8 cellular contexts compared by ENCODE assay signal in genomic region chr17:4939554-4939803, GRCh38. TPM values are rescaled to one million over a fixed set of nuclear protein-coding genes. Genes with fewer than 3 reads are reported as not detected.
A peak's percentile ranks its signal among the peaks of the same experiment; 100 is the strongest.
DNase-seq lines count a peak whose midpoint lies in the region; ATAC-seq and TF ChIP-seq lines count a peak whose summit lies in the region.

No MANE protein-coding gene starts in this region.

- no peak for TF ChIP-seq CTCF in MCF 10A (IDR thresholded peaks at IDR 0.05; ENCODE audit: unreplicated experiment)

- H3K27me3 Mint-ChIP-seq in activated CD4-positive, alpha-beta T cell treated with anti-CD3 and anti-CD28 coated beads, Interleukin-2, amount 10 ng/mL, durations not matched to agents 24 days and 14 days, result no peaks in the 10 kb centered on the region
- H3K27me3 Mint-ChIP-seq in MCF 10A (ENCODE audit: insufficient read depth, unreplicated experiment), result no peaks in the 10 kb centered on the region

- H3K27me3 ChIP-seq in mesendoderm (ENCODE audit: insufficient read depth, low read length, poor library complexity), result no peaks in the 10 kb centered on the region

- BruUV-seq in MCF 10A (replicated peaks; lab: Mats Ljungman, UMichigan), result no TSS peak

- no peak overlapping the region for H2BK15ac ChIP-seq in mesendoderm (replicated peaks; ENCODE audit: low read depth)

- intact Hi-C loops in activated CD4-positive, alpha-beta T cell treated with anti-CD3 and anti-CD28 coated beads, Interleukin-2, amount 10 ng/mL, durations not matched to agents 24 days and 14 days (cut with micrococcal nuclease), result no loop called here
- intact Hi-C loops in MCF 10A (cut with micrococcal nuclease), result no loop called here

- peak overlapping the region; percentile 33 for H2BK5ac ChIP-seq in mesendoderm (ENCODE audit: low read length)

- H2BK120ac ChIP-seq in mesendoderm (ENCODE audit: low read depth, low read length), result no peak overlapping the region

- H3K9me3 Mint-ChIP-seq in activated CD4-positive, alpha-beta T cell treated with anti-CD3 and anti-CD28 coated beads, Interleukin-2, amount 10 ng/mL, durations not matched to agents 24 days and 14 days, result no peaks in the 10 kb centered on the region
- H3K9me3 Mint-ChIP-seq in MCF 10A (ENCODE audit: unreplicated experiment), result no peaks in the 10 kb centered on the region

- POLR2A ChIA-PET in MCF 10A (lab: Yijun Ruan, JAX), result interaction anchor here (0.7 to 21.5 kb wide), 23 partner anchors 10 to 480 kb away, joined by 3 to 639 read pairs (median 8); partner anchors contain the start of genes ARRB2, CAMTA2, CHRNE and ENO3

- H3K79me2 ChIP-seq in mesendoderm (ENCODE audit: control insufficient read depth, insufficient read depth, low read length), result peaks cover 37% of the 10 kb centered on the region

- WGBS in mesendoderm (ENCODE audit: extremely low coverage, insufficient coverage, low lambda C conversion rate), result no CpG with 5 or more reads among the region's 16 CpGs

- H3K18ac ChIP-seq in mesendoderm (ENCODE audit: low read length), result peak overlapping the region; percentile 64

- H3K4me1 ChIP-seq in mesendoderm (ENCODE audit: control insufficient read depth, low read depth, low read length), result peaks cover 3% of the 10 kb centered on the region

- peak overlapping the region; percentile 95 for H3K4me3 Mint-ChIP-seq in activated CD4-positive, alpha-beta T cell treated with anti-CD3 and anti-CD28 coated beads, Interleukin-2, amount 10 ng/mL, durations not matched to agents 24 days and 14 days
- H3K4me3 Mint-ChIP-seq in MCF 10A (ENCODE audit: unreplicated experiment), result peak overlapping the region; percentile 91

- CTCF ChIA-PET in MCF 10A (lab: Yijun Ruan, JAX), result interaction anchor here (0.7 to 3.0 kb wide), 8 partner anchors 9 to 536 kb away, joined by 3 to 24 read pairs (median 4); partner anchors contain the start of gene PFN1

- H3K56ac ChIP-seq in mesendoderm (ENCODE audit: low read length), result peak overlapping the region; percentile 89

- H3K36me3 Mint-ChIP-seq in activated CD4-positive, alpha-beta T cell treated with anti-CD3 and anti-CD28 coated beads, Interleukin-2, amount 10 ng/mL, durations not matched to agents 24 days and 14 days (ENCODE audit: low read depth), result peaks cover 67% of the 10 kb centered on the region
- peaks cover 51% of the 10 kb centered on the region for H3K36me3 Mint-ChIP-seq in MCF 10A (ENCODE audit: insufficient read depth, unreplicated experiment)

- no peak overlapping the region for H2AK5ac ChIP-seq in mesendoderm (ENCODE audit: low read length)

- peak overlapping the region; percentile 91 for H3K27ac ChIP-seq in mesendoderm (ENCODE audit: low read depth, low read length)

- peak overlapping the region; percentile 78 for H3K4me3 ChIP-seq in mesendoderm (ENCODE audit: low read length)

- H4K5ac ChIP-seq in mesendoderm (ENCODE audit: low read length), result no peak overlapping the region

- H3K27ac Mint-ChIP-seq in activated CD4-positive, alpha-beta T cell treated with anti-CD3 and anti-CD28 coated beads, Interleukin-2, amount 10 ng/mL, durations not matched to agents 24 days and 14 days, result peak overlapping the region; percentile 92
- peak overlapping the region; percentile 98 for H3K27ac Mint-ChIP-seq in MCF 10A (ENCODE audit: low read depth, unreplicated experiment)

- peaks cover 49% of the 10 kb centered on the region for H3K4me1 Mint-ChIP-seq in activated CD4-positive, alpha-beta T cell treated with anti-CD3 and anti-CD28 coated beads, Interleukin-2, amount 10 ng/mL, durations not matched to agents 24 days and 14 days
- H3K4me1 Mint-ChIP-seq in MCF 10A (ENCODE audit: insufficient read depth, unreplicated experiment), result peaks cover 41% of the 10 kb centered on the region

- peak overlapping the region; percentile 77 for H3K4me2 ChIP-seq in mesendoderm (ENCODE audit: low read length)

- ATAC-seq in HG03520 (IDR thresholded peaks at IDR 0.05; ENCODE audit: unreplicated experiment) (peak; percentile 5), GM18868 (IDR thresholded peaks at IDR 0.05; ENCODE audit: unreplicated experiment) (no peak)

- peaks cover 18% of the 10 kb centered on the region for H3K79me1 ChIP-seq in mesendoderm (ENCODE audit: low read length)

- H3K36me3 ChIP-seq in mesendoderm (ENCODE audit: control insufficient read depth, insufficient read depth, low read length), result peaks cover 4% of the 10 kb centered on the region

- H3K23ac ChIP-seq in mesendoderm (ENCODE audit: low read length), result peak overlapping the region; percentile 2

- H3K9ac ChIP-seq in mesendoderm (ENCODE audit: low read length), result peak overlapping the region; percentile 87

- H4K8ac ChIP-seq in mesendoderm (ENCODE audit: low read depth, low read length), result no peak overlapping the region

- DNase-seq in activated CD4-positive, alpha-beta T cell treated with anti-CD3 and anti-CD28 coated beads, Interleukin-2, amount 10 ng/mL, durations not matched to agents 24 days and 14 days, result no peak
- no peak for DNase-seq in activated CD4-positive, alpha-beta T cell treated with anti-CD3 and anti-CD28 coated beads for 48 hours
- DNase-seq in MCF 10A (ENCODE audit: unreplicated experiment) (no peak), mesendoderm (no peak), kidney tubule cell (ENCODE audit: low spot score) (no peak), SKM-1 (lab: John Stamatoyannopoulos, UW; ENCODE audit: unreplicated experiment) (no peak)

- H3K4ac ChIP-seq in mesendoderm (ENCODE audit: low read depth, low read length), result no peak overlapping the region

RNA-seq across cellular contexts. Expression of gene SLC25A11, which starts 0.4 kb away (rescaled TPM):
- 104 and 106 TPM in 2 replicates for total RNA-seq in activated CD4-positive, alpha-beta T cell treated with anti-CD3 and anti-CD28 coated beads, Interleukin-2, amount 10 ng/mL, durations not matched to agents 24 days and 14 days
- 46.8 and 54.5 TPM in 2 replicates for total RNA-seq in MCF 10A (2022)
- 41.8 TPM for polyA plus RNA-seq in mesendoderm (2013, experiment 1 of 2)
- 41.5 TPM for polyA plus RNA-seq in mesendoderm (2013, experiment 2 of 2)

RNA-seq across cellular contexts. Expression of gene RNF167, which starts 0.6 kb away (rescaled TPM):
- 119 and 125 TPM in 2 replicates for total RNA-seq in activated CD4-positive, alpha-beta T cell treated with anti-CD3 and anti-CD28 coated beads, Interleukin-2, amount 10 ng/mL, durations not matched to agents 24 days and 14 days
- 100.0 and 109 TPM in 2 replicates for total RNA-seq in MCF 10A (2022)
- 181 TPM for polyA plus RNA-seq in mesendoderm (2013, experiment 1 of 2)
- 176 TPM for polyA plus RNA-seq in mesendoderm (2013, experiment 2 of 2)

RNA-seq across cellular contexts. Expression of gene GP1BA, which starts 7.4 kb away (rescaled TPM):
- not detected in 2 replicates for total RNA-seq in activated CD4-positive, alpha-beta T cell treated with anti-CD3 and anti-CD28 coated beads, Interleukin-2, amount 10 ng/mL, durations not matched to agents 24 days and 14 days
- not detected in 2 replicates for total RNA-seq in MCF 10A (2022)
- not detected for polyA plus RNA-seq in mesendoderm (2013, experiment 1 of 2)
- polyA plus RNA-seq in mesendoderm (2013, experiment 2 of 2), result not detected

RNA-seq across cellular contexts. Expression of gene PFN1, which starts 8.9 kb away (rescaled TPM):
- 1,471 and 1,473 TPM in 2 replicates for total RNA-seq in activated CD4-positive, alpha-beta T cell treated with anti-CD3 and anti-CD28 coated beads, Interleukin-2, amount 10 ng/mL, durations not matched to agents 24 days and 14 days
- 1,010 and 1,106 TPM in 2 replicates for total RNA-seq in MCF 10A (2022)
- 2,067 TPM for polyA plus RNA-seq in mesendoderm (2013, experiment 1 of 2)
- 2,097 TPM for polyA plus RNA-seq in mesendoderm (2013, experiment 2 of 2)

RNA-seq across cellular contexts. Expression of gene ENO3, which starts 11.4 kb away (rescaled TPM):
- 45.3 and 51.0 TPM in 2 replicates for total RNA-seq in activated CD4-positive, alpha-beta T cell treated with anti-CD3 and anti-CD28 coated beads, Interleukin-2, amount 10 ng/mL, durations not matched to agents 24 days and 14 days
- total RNA-seq in MCF 10A (2022), result 19.0 and 20.2 TPM in 2 replicates
- 8.2 TPM for polyA plus RNA-seq in mesendoderm (2013, experiment 1 of 2)
- 9.8 TPM for polyA plus RNA-seq in mesendoderm (2013, experiment 2 of 2)
